ENCODE assay signal across 14 cellular contexts in genomic region chr4:169253904-169254303, GRCh38. TPM values are rescaled to one million over a fixed set of nuclear protein-coding genes. Genes with fewer than 3 reads are reported as not detected.
A peak's percentile ranks its signal among the peaks of the same experiment; 100 is the strongest.
DNase-seq lines count a peak whose midpoint lies in the region; ATAC-seq, FAIRE-seq and TF ChIP-seq lines count a peak whose summit lies in the region.
"Had no signal": no experiment of that assay in that cellular context is flagged by ENCODE, and none has a peak within 500 bp of the region (broad histone marks: within the 10 kb centered on the region; RNA-seq: fewer than 3 reads in every experiment).

No MANE protein-coding gene starts in this region.

- H3K4me2 ChIP-seq in smooth muscle cell = peak overlapping the region; percentile 54

- H3K4me3 ChIP-seq in smooth muscle cell (no peak overlapping the region), lower leg skin (ENCODE audit: low read depth, poor library complexity, severe bottlenecking) (no peak overlapping the region)
- no peak overlapping the region for H3K4me3 ChIP-seq in naive thymus-derived CD4-positive, alpha-beta T cell (ENCODE audit: low read length)

- peak; percentile 92 for FAIRE-seq in RCC 7860 (lab: Jason Lieb, UNC)
- FAIRE-seq: bronchial epithelial cell had no signal

- intact Hi-C loops in naive thymus-derived CD4-positive, alpha-beta T cell (cut with micrococcal nuclease) = no loop called here
- intact Hi-C loops in lower leg skin (cut with DNase I; ENCODE audit: low total_unique reads) (no loop called here), posterior vena cava (cut with DNase I) (no loop called here)

- H3K9ac ChIP-seq in smooth muscle cell (ENCODE audit: low read depth) = no peak overlapping the region

- TF ChIP-seq POLR2A in lower leg skin (IDR thresholded peaks at IDR 0.05) = no peak

- no peak overlapping the region for H3K27ac Mint-ChIP-seq in naive thymus-derived CD4-positive, alpha-beta T cell
- H3K27ac Mint-ChIP-seq: activated T-helper 1 cell treated with anti-CD3 and anti-CD28 coated beads, Interleukin-12 subunit alpha, Interleukin-12 subunit beta, Interleukin-2, Interleukin-4 antibody, amounts not matched to agents 30 ng/mL and 10 ng/mL and 1 ng/mL, durations not matched to agents 14 hours and 24 hours and 36 hours had no signal

- H3K79me2 ChIP-seq in smooth muscle cell (ENCODE audit: low read depth) = peaks cover 88% of the 10 kb centered on the region

- no peaks in the 10 kb centered on the region for H3K9me3 Mint-ChIP-seq in naive thymus-derived CD4-positive, alpha-beta T cell
- H3K9me3 Mint-ChIP-seq: activated T-helper 1 cell treated with anti-CD3 and anti-CD28 coated beads, Interleukin-12 subunit alpha, Interleukin-12 subunit beta, Interleukin-2, Interleukin-4 antibody, amounts not matched to agents 30 ng/mL and 10 ng/mL and 1 ng/mL, durations not matched to agents 14 hours and 24 hours and 36 hours; stimulated activated naive CD8-positive, alpha-beta T cell treated with anti-CD3 and anti-CD28 coated beads, Interleukin-15, amount 100 ng/mL, for 72 hours had no signal

- H3K4me3 Mint-ChIP-seq in naive thymus-derived CD4-positive, alpha-beta T cell = no peak overlapping the region
- H3K4me3 Mint-ChIP-seq: activated T-helper 1 cell treated with anti-CD3 and anti-CD28 coated beads, Interleukin-12 subunit alpha, Interleukin-12 subunit beta, Interleukin-2, Interleukin-4 antibody, amounts not matched to agents 30 ng/mL and 10 ng/mL and 1 ng/mL, durations not matched to agents 14 hours and 24 hours and 36 hours; stimulated activated naive CD8-positive, alpha-beta T cell treated with anti-CD3 and anti-CD28 coated beads, Interleukin-15, amount 100 ng/mL, for 72 hours had no signal

- POLR2A ChIA-PET in naive thymus-derived CD4-positive, alpha-beta T cell (lab: Charles Lee) = no interaction called here

- H3K9me3 ChIP-seq in smooth muscle cell (replicated peaks; ENCODE audit: low read depth) = no peaks in the 10 kb centered on the region
- H3K9me3 ChIP-seq in naive thymus-derived CD4-positive, alpha-beta T cell (ENCODE audit: control insufficient read depth in 2 of 3, low read length in 3 of 3) = no peaks in the 10 kb centered on the region

- no peak overlapping the region for H2AFZ ChIP-seq in smooth muscle cell (ENCODE audit: low read depth)

- no peaks in the 10 kb centered on the region for H3K36me3 Mint-ChIP-seq in naive thymus-derived CD4-positive, alpha-beta T cell

- DNase-seq in GM03348 (ENCODE audit: low spot score) (peak; percentile 54), RCC 7860 (ENCODE audit: low spot score) (peak; percentile 77), fibroblast of gingiva (ENCODE audit: low read depth) (peak; percentile 67), smooth muscle cell (lab: John Stamatoyannopoulos, UW; ENCODE audit: unreplicated experiment) (no peak), lower leg skin (ENCODE audit: low spot score in 2 of 2) (no peak), posterior vena cava (ENCODE audit: low spot score) (no peak)
- no peak for DNase-seq in naive thymus-derived CD4-positive, alpha-beta T cell
- DNase-seq: DMS53; left colon; NCI-H1105 treated with DMSO at 0.1 percent for 48 hours; SIG-M5; stimulated activated naive CD8-positive, alpha-beta T cell treated with anti-CD3 and anti-CD28 coated beads, Interleukin-15, amount 100 ng/mL, for 72 hours had no signal

- CTCF ChIA-PET in naive thymus-derived CD4-positive, alpha-beta T cell (lab: Charles Lee) = no interaction called here

- peaks cover 10% of the 10 kb centered on the region for H3F3A ChIP-seq in smooth muscle cell (ENCODE audit: low read depth)

- peaks cover 69% of the 10 kb centered on the region for H3K4me1 ChIP-seq in smooth muscle cell (ENCODE audit: low read depth)
- no peaks in the 10 kb centered on the region for H3K4me1 ChIP-seq in naive thymus-derived CD4-positive, alpha-beta T cell (ENCODE audit: control insufficient read depth in 2 of 2, insufficient read depth in 2 of 2, low read length in 2 of 2)

- peak overlapping the region; percentile 73 for H3K27ac ChIP-seq in smooth muscle cell (ENCODE audit: low read depth)
- H3K27ac ChIP-seq in naive thymus-derived CD4-positive, alpha-beta T cell (ENCODE audit: low read depth, low read length) = no peak overlapping the region

- TF ChIP-seq CTCF in smooth muscle cell (IDR thresholded peaks at IDR 0.05; ENCODE audit: borderline replicate concordance, insufficient read depth, poor library complexity, severe bottlenecking) (no peak), lower leg skin (IDR thresholded peaks at IDR 0.05) (no peak)

- no peaks in the 10 kb centered on the region for H3K27me3 ChIP-seq in smooth muscle cell (ENCODE audit: low read depth)
- H3K27me3 ChIP-seq in naive thymus-derived CD4-positive, alpha-beta T cell (ENCODE audit: control insufficient read depth in 2 of 2, insufficient read depth in 2 of 2, low read length in 2 of 2) = no peaks in the 10 kb centered on the region

- WGBS in smooth muscle cell (ENCODE audit: low lambda C conversion rate) = 0% methylated on average over 1 of the region's 1 CpG
- WGBS in lower leg skin, 2 donors = 0% methylated on average over 1 of the region's 1 CpG

- ATAC-seq in naive thymus-derived CD4-positive, alpha-beta T cell = no peak
- ATAC-seq: left colon; stimulated activated naive CD8-positive, alpha-beta T cell treated with anti-CD3 and anti-CD28 coated beads, Interleukin-15, amount 100 ng/mL, for 72 hours had no signal

- peaks cover 10 to 32% (median 20%) of the 10 kb centered on the region in 5 donors for H3K27me3 Mint-ChIP-seq in naive thymus-derived CD4-positive, alpha-beta T cell

- peaks cover 0 to 8% (median 0%) of the 10 kb centered on the region in 7 donors for H3K4me1 Mint-ChIP-seq in naive thymus-derived CD4-positive, alpha-beta T cell
- H3K4me1 Mint-ChIP-seq: stimulated activated naive CD8-positive, alpha-beta T cell treated with anti-CD3 and anti-CD28 coated beads, Interleukin-15, amount 100 ng/mL, for 72 hours had no signal

- H4K20me1 ChIP-seq in smooth muscle cell (ENCODE audit: low read depth) = peaks cover 90% of the 10 kb centered on the region

- H3K36me3 ChIP-seq in smooth muscle cell (ENCODE audit: low read depth) = no peaks in the 10 kb centered on the region
- H3K36me3 ChIP-seq in naive thymus-derived CD4-positive, alpha-beta T cell (ENCODE audit: control insufficient read depth in 2 of 3, insufficient read depth in 3 of 3, low read length in 3 of 3) = no peaks in the 10 kb centered on the region

RNA-seq across cellular contexts. Expression of gene SH3RF1, which starts 16.9 kb away (rescaled TPM):
- 5.2 and 10.2 TPM in 2 replicates for total RNA-seq in smooth muscle cell
- 9.4 and 17.9 TPM in 2 replicates for polyA plus RNA-seq in smooth muscle cell
- 1 to 10 TPM in 1 of 5 experiments, under 1 TPM in 3, not detected in 1; 0.08 to 3.8 (median 0.50) TPM for total RNA-seq in naive thymus-derived CD4-positive, alpha-beta T cell
- polyA plus RNA-seq in naive thymus-derived CD4-positive, alpha-beta T cell = not detected
- total RNA-seq in lower leg skin = 10 to 100 TPM in 3 of 4 donors, 1 to 10 TPM in 1; 8.5 to 14.2 (median 12.0) TPM
- total RNA-seq in posterior vena cava = 10 to 100 TPM; 13.8 to 20.3 TPM

Comparison
In these comparisons a context has a peak if more than half of its experiments do, and no peak if none do; other contexts are left out.
1. DNase-seq: peak in GM03348 (single experiment), RCC 7860 (single experiment) and fibroblast of gingiva (single experiment); none in smooth muscle cell (single experiment), naive thymus-derived CD4-positive, alpha-beta T cell (0 of 9), lower leg skin (0 of 2) and posterior vena cava (single experiment).